ENCODE assay signal across 1 cellular context in genomic region chrX:153927686-153927935, GRCh38.
TF ChIP-seq lines count a peak whose summit lies in the region.

No MANE protein-coding gene starts in this region.

TF ChIP-seq in HCT116, 20 proteins besides CTCF, POLR2A, EP300 and RAD21 (continued from another document):
- no peak for TF ChIP-seq REST (IDR thresholded peaks at IDR 0.05; ENCODE audit: low read depth)
- no peak for TF ChIP-seq SP1 (IDR thresholded peaks at IDR 0.05; ENCODE audit: low read depth)
- no peak for TF ChIP-seq ATF3 (IDR thresholded peaks at IDR 0.05)
- TF ChIP-seq ZBTB33 (IDR thresholded peaks at IDR 0.05; ENCODE audit: extremely low read depth, insufficient replicate concordance, low read length) = no peak
- TF ChIP-seq POLR2AphosphoS5 (IDR thresholded peaks at IDR 0.05; ENCODE audit: low read depth, low read length) = no peak
- TF ChIP-seq JUND (IDR thresholded peaks at IDR 0.05) = no peak
- no peak for TF ChIP-seq SRF (IDR thresholded peaks at IDR 0.05; ENCODE audit: low read depth)
- TF ChIP-seq SIN3A (IDR thresholded peaks at IDR 0.05; ENCODE audit: low read depth) = no peak
- no peak for TF ChIP-seq ELF1 (IDR thresholded peaks at IDR 0.05; ENCODE audit: borderline replicate concordance, low read depth)
